8 cellular contexts compared by ENCODE assay signal in the genomic region with DNA sequence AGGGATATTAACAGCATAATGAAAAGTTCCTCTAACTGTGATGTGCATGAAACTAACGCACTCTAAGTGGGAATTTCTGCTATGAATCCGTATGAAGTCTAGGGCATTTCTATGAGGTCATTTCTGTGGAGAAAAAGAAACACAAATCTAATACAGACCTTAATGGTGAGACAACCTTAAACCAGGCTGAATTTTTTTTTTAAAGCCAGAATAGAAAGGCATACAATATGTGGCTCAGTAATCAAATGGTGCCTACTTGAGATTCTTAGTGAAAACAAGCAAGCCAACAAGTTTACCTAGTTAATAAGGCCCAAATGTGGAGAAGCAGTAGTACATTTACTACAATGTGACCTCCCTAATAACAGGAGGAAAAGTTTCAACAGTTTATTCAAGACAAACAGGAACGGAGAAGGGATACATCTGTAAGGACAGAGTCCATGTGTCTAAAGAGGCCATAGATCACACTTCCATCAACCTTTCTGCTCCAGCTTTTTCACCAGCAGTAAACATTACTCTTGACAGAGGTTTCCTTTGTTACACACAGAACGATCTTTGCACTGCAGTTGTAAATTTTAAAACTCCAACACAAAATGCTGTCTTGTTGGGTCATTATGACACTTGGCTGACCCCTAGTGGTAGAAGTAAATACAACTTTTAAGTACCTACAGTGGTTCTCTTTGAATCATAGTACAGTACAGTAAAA. TPM values are rescaled to one million over a fixed set of nuclear protein-coding genes. Genes with fewer than 3 reads are reported as not detected.
DNase-seq lines count a peak whose midpoint lies in the region; ATAC-seq and TF ChIP-seq lines count a peak whose summit lies in the region.

No MANE protein-coding gene starts in this region.

- H3K4me1 ChIP-seq in colonic mucosa (no peaks in the 10 kb centered on the region), liver (ENCODE audit: control insufficient read depth in 4 of 4, insufficient read depth in 4 of 4, low read length in 3 of 4) (peaks cover 0 to 14% (median 6%) of the 10 kb centered on the region in 4 donors), tibial nerve (peaks cover 0 to 9% (median 0%) of the 10 kb centered on the region in 4 donors)

- no peak overlapping the region for H3K27ac Mint-ChIP-seq in activated CD4-positive, alpha-beta T cell treated with anti-CD3 and anti-CD28 coated beads, Interleukin-2, amount 10 ng/mL, durations not matched to agents 7 days and 5 days

- H3K27ac ChIP-seq in colonic mucosa (peak overlapping the region; percentile 14), liver (ENCODE audit: low read depth in 1 of 2, low read length in 2 of 2) (peak overlapping the region in 1 of 2 donors; percentile 15), tibial nerve (peak overlapping the region in 1 of 4 donors; percentile 9)

- peaks cover 12% of the 10 kb centered on the region for H3K36me3 Mint-ChIP-seq in activated CD4-positive, alpha-beta T cell treated with anti-CD3 and anti-CD28 coated beads, Interleukin-2, amount 10 ng/mL, durations not matched to agents 7 days and 5 days (ENCODE audit: low read depth)

- H3K9me3 ChIP-seq in colonic mucosa: no peaks in the 10 kb centered on the region
- H3K9me3 ChIP-seq in liver (ENCODE audit: control insufficient read depth in 4 of 4, low read length in 3 of 4): no peaks in the 10 kb centered on the region
- H3K9me3 ChIP-seq in tibial nerve: no peaks in the 10 kb centered on the region

- no peaks in the 10 kb centered on the region for H3K27me3 Mint-ChIP-seq in activated CD4-positive, alpha-beta T cell treated with anti-CD3 and anti-CD28 coated beads, Interleukin-2, amount 10 ng/mL, durations not matched to agents 7 days and 5 days

- POLR2A ChIA-PET in activated CD4-positive, alpha-beta T cell treated with anti-CD3 and anti-CD28 coated beads, Interleukin-2, amount 10 ng/mL, durations not matched to agents 7 days and 5 days (lab: Charles Lee): no interaction called here

- H3K9ac ChIP-seq in colonic mucosa (ENCODE audit: low read depth in 2 of 2, low read length in 2 of 2) (peak overlapping the region in 1 of 2 donors; percentile 3), liver (ENCODE audit: low read depth in 1 of 2, low read length in 2 of 2) (no peak overlapping the region)

- no peaks in the 10 kb centered on the region for H3K9me3 Mint-ChIP-seq in activated CD4-positive, alpha-beta T cell treated with anti-CD3 and anti-CD28 coated beads, Interleukin-2, amount 10 ng/mL, durations not matched to agents 7 days and 5 days

- 51% methylated on average over 4 of the region's 4 CpGs for WGBS in liver
- 42 to 43% methylated on average over 4 of the region's 4 CpGs for WGBS in tibial nerve, 2 donors

- intact Hi-C loops in colonic mucosa (cut with DNase I): loop anchor here (2.0 to 5.0 kb wide), 2 partner anchors 50 to 227 kb away; a partner anchor contains a TSS

- H3K27me3 ChIP-seq in colonic mucosa (no peaks in the 10 kb centered on the region), liver (ENCODE audit: control insufficient read depth in 4 of 4, insufficient read depth in 4 of 4, low read length in 3 of 4) (no peaks in the 10 kb centered on the region), tibial nerve (no peaks in the 10 kb centered on the region)

- CTCF ChIA-PET in activated CD4-positive, alpha-beta T cell treated with anti-CD3 and anti-CD28 coated beads, Interleukin-2, amount 10 ng/mL, durations not matched to agents 7 days and 5 days (lab: Charles Lee): interaction anchor here (0.9 to 1.7 kb wide), 3 partner anchors 48 to 228 kb away, joined by 3 to 4 read pairs (median 3); no protein-coding TSS in a partner anchor

- peak; percentile 90 for ATAC-seq in GM21786 (IDR thresholded peaks at IDR 0.05; ENCODE audit: unreplicated experiment)

- peaks cover 3% of the 10 kb centered on the region for H3K4me1 Mint-ChIP-seq in activated CD4-positive, alpha-beta T cell treated with anti-CD3 and anti-CD28 coated beads, Interleukin-2, amount 10 ng/mL, durations not matched to agents 7 days and 5 days

- H3K4me3 ChIP-seq in colonic mucosa (no peak overlapping the region), liver (ENCODE audit: low read depth in 1 of 3, low read length in 3 of 3) (no peak overlapping the region), tibial nerve (no peak overlapping the region)

- TF ChIP-seq RAD21 in Ishikawa (IDR thresholded peaks at IDR 0.05; ENCODE audit: low read depth) (peak; percentile 70), liver (IDR thresholded peaks at IDR 0.05) (peak; percentile 94 to 95)

- TF ChIP-seq POLR2A in tibial nerve (IDR thresholded peaks at IDR 0.05): no peak

- H3K4me3 Mint-ChIP-seq in activated CD4-positive, alpha-beta T cell treated with anti-CD3 and anti-CD28 coated beads, Interleukin-2, amount 10 ng/mL, durations not matched to agents 7 days and 5 days: no peak overlapping the region

- TF ChIP-seq CTCF in colonic mucosa (IDR thresholded peaks at IDR 0.05) (peak; percentile 79), liver (IDR thresholded peaks at IDR 0.05; ENCODE audit: low read depth, low read length, missing input control) (peak; percentile 66), tibial nerve (IDR thresholded peaks at IDR 0.05) (peak; percentile 62 to 81 (median 74))

- DNase-seq in activated CD4-positive, alpha-beta T cell treated with anti-CD3 and anti-CD28 coated beads, Interleukin-2, amount 10 ng/mL, durations not matched to agents 7 days and 5 days: peak; percentile 38
- DNase-seq in activated CD4-positive, alpha-beta T cell treated with anti-CD3 and anti-CD28 coated beads for 1 hour: no peak
- peak; percentile 88 for DNase-seq in OCI-M1 (lab: John Stamatoyannopoulos, UW)
- DNase-seq in colonic mucosa: peak; percentile 48
- peak in 1 of 2 donors; percentile 23 for DNase-seq in tibial nerve (ENCODE audit: low spot score in 2 of 2)

- no peak for TF ChIP-seq EP300 in Ishikawa (IDR thresholded peaks at IDR 0.05; ENCODE audit: borderline replicate concordance)
- no peak for TF ChIP-seq EP300 in tibial nerve (IDR thresholded peaks at IDR 0.05)

- H3K36me3 ChIP-seq in colonic mucosa (no peaks in the 10 kb centered on the region), liver (ENCODE audit: control insufficient read depth in 4 of 4, insufficient read depth in 3 of 4, low read depth in 1 of 4, low read length in 3 of 4) (peaks cover 0 to 6% (median 1%) of the 10 kb centered on the region in 4 donors), tibial nerve (peaks cover 0 to 8% (median 0%) of the 10 kb centered on the region in 3 donors)

TF ChIP-seq in Ishikawa, 13 proteins besides CTCF, POLR2A, EP300 and RAD21 (continues in another document):
- no peak for TF ChIP-seq ZBTB7A (IDR thresholded peaks at IDR 0.05; ENCODE audit: low read depth)
- no peak for TF ChIP-seq TCF12 (IDR thresholded peaks at IDR 0.05; ENCODE audit: low read depth)
- no peak for TF ChIP-seq FOXM1 (IDR thresholded peaks at IDR 0.05; ENCODE audit: borderline replicate concordance, low read depth)
- no peak for TF ChIP-seq TAF1 (IDR thresholded peaks at IDR 0.05; ENCODE audit: low read depth)
- no peak for TF ChIP-seq NFIC (IDR thresholded peaks at IDR 0.05)
- TF ChIP-seq, protein P1, sequence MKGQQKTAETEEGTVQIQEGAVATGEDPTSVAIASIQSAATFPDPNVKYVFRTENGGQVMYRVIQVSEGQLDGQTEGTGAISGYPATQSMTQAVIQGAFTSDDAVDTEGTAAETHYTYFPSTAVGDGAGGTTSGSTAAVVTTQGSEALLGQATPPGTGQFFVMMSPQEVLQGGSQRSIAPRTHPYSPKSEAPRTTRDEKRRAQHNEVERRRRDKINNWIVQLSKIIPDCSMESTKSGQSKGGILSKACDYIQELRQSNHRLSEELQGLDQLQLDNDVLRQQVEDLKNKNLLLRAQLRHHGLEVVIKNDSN (IDR thresholded peaks at IDR 0.05): no peak
- TF ChIP-seq TEAD4 (IDR thresholded peaks at IDR 0.05): no peak
- TF ChIP-seq CREB1 (IDR thresholded peaks at IDR 0.05; ENCODE audit: low read depth): no peak
- TF ChIP-seq, protein P2, sequence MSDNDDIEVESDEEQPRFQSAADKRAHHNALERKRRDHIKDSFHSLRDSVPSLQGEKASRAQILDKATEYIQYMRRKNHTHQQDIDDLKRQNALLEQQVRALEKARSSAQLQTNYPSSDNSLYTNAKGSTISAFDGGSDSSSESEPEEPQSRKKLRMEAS (IDR thresholded peaks at IDR 0.05): no peak
- no peak for TF ChIP-seq YY1 (IDR thresholded peaks at IDR 0.05; ENCODE audit: low read depth)

TF ChIP-seq in liver, 16 proteins besides CTCF, POLR2A, EP300 and RAD21 (continues in another document):
- TF ChIP-seq EGR1 (IDR thresholded peaks at IDR 0.05; ENCODE audit: low read depth in 2 of 2): peak in 1 of 2 donors; percentile 4

RNA-seq across cellular contexts. Expression of a gene that starts 26.2 kb away (rescaled TPM):
- 10 to 100 TPM; 28.7 to 32.3 TPM for total RNA-seq in activated CD4-positive, alpha-beta T cell treated with anti-CD3 and anti-CD28 coated beads, Interleukin-2, amount 10 ng/mL, durations not matched to agents 7 days and 5 days
- total RNA-seq in colonic mucosa (10 to 100 TPM; 21.6 to 22.9 TPM), liver (10 to 100 TPM; 15.6 to 19.7 TPM), tibial nerve (10 to 100 TPM in 3 of 4 donors, 1 to 10 TPM in 1; 5.9 to 19.9 (median 15.6) TPM)
- 1 to 10 TPM; 5.1 to 7.0 TPM for polyA plus RNA-seq in liver

RNA-seq across cellular contexts. Expression of a gene that starts 49.2 kb away (rescaled TPM):
- 10 to 100 TPM; 20.1 to 22.2 TPM for total RNA-seq in activated CD4-positive, alpha-beta T cell treated with anti-CD3 and anti-CD28 coated beads, Interleukin-2, amount 10 ng/mL, durations not matched to agents 7 days and 5 days
- total RNA-seq in colonic mucosa (10 to 100 TPM; 14.4 to 21.9 TPM), liver (10 to 100 TPM in 1 of 2 donors, 1 to 10 TPM in 1; 1.3 to 21.8 TPM), tibial nerve (1 to 10 TPM; 4.2 to 5.9 (median 5.2) TPM)
- 1 to 10 TPM; 1.3 to 1.9 TPM for polyA plus RNA-seq in liver
